17 cellular contexts compared by ENCODE assay signal in genomic region chr3:40455328-40455727, GRCh38. TPM values are rescaled to one million over a fixed set of nuclear protein-coding genes. Genes with fewer than 3 reads are reported as not detected.
DNase-seq lines count a peak whose midpoint lies in the region; ATAC-seq and TF ChIP-seq lines count a peak whose summit lies in the region.
"Had no signal": no experiment of that assay in that cellular context is flagged by ENCODE, and none has a peak within 500 bp of the region (broad histone marks: within the 10 kb centered on the region; RNA-seq: fewer than 3 reads in every experiment).

No MANE protein-coding gene starts in this region.

- peak overlapping the region; percentile 93 for H3K4me3 Mint-ChIP-seq in activated naive CD4-positive, alpha-beta T cell treated with anti-CD3 and anti-CD28 coated beads, Interleukin-2, amount 50 U/mL, for 24 hours
- H3K4me3 Mint-ChIP-seq in activated CD4-positive, alpha-beta memory T cell treated with anti-CD3 and anti-CD28 coated beads, Interleukin-2, amount 10 ng/mL, durations not matched to agents 7 days and 5 days: peak overlapping the region; percentile 80
- H3K4me3 Mint-ChIP-seq in glutamatergic neuron (ENCODE audit: unreplicated experiment): peak overlapping the region; percentile 16
- H3K4me3 Mint-ChIP-seq in stimulated activated naive B cell treated with anti-CD40 and anti-IgM and Interleukin-4, amounts not matched to agents 10 μg/mL and 1 μg/mL and 100 μg/mL, for 72 hours: peak overlapping the region in 1 of 2 donors; percentile 87

- POLR2A ChIA-PET in activated CD4-positive, alpha-beta memory T cell treated with anti-CD3 and anti-CD28 coated beads, Interleukin-2, amount 10 ng/mL, durations not matched to agents 7 days and 5 days (lab: Charles Lee): interaction anchor here (3.5 kb wide), 1 partner anchor 9 kb away, joined by 19 read pairs; no protein-coding TSS in a partner anchor

- H3K4me1 Mint-ChIP-seq in activated naive CD4-positive, alpha-beta T cell treated with anti-CD3 and anti-CD28 coated beads, Interleukin-2, amount 50 U/mL, for 24 hours: peaks cover 44% of the 10 kb centered on the region
- H3K4me1 Mint-ChIP-seq in activated CD4-positive, alpha-beta memory T cell treated with anti-CD3 and anti-CD28 coated beads, Interleukin-2, amount 10 ng/mL, durations not matched to agents 7 days and 5 days: peaks cover 68% of the 10 kb centered on the region
- H3K4me1 Mint-ChIP-seq in glutamatergic neuron (ENCODE audit: low read depth, unreplicated experiment): peaks cover 12% of the 10 kb centered on the region
- H3K4me1 Mint-ChIP-seq in stimulated activated naive B cell treated with anti-CD40 and anti-IgM and Interleukin-4, amounts not matched to agents 10 μg/mL and 1 μg/mL and 100 μg/mL, for 72 hours: peaks cover 16 to 47% of the 10 kb centered on the region in 2 donors

- ATAC-seq in stimulated activated naive B cell treated with anti-CD40 and anti-IgM and Interleukin-4, amounts not matched to agents 10 μg/mL and 1 μg/mL and 100 μg/mL, for 72 hours (replicated peaks): no peak
- no peak for ATAC-seq in GM19328 (IDR thresholded peaks at IDR 0.05; ENCODE audit: unreplicated experiment)
- ATAC-seq: gastrocnemius medialis, left cardiac atrium had no signal

- CTCF ChIA-PET in activated CD4-positive, alpha-beta memory T cell treated with anti-CD3 and anti-CD28 coated beads, Interleukin-2, amount 10 ng/mL, durations not matched to agents 7 days and 5 days (lab: Charles Lee): no interaction called here

- peaks cover 17% of the 10 kb centered on the region for H3K36me3 Mint-ChIP-seq in activated naive CD4-positive, alpha-beta T cell treated with anti-CD3 and anti-CD28 coated beads, Interleukin-2, amount 50 U/mL, for 24 hours
- H3K36me3 Mint-ChIP-seq in activated CD4-positive, alpha-beta memory T cell treated with anti-CD3 and anti-CD28 coated beads, Interleukin-2, amount 10 ng/mL, durations not matched to agents 7 days and 5 days (ENCODE audit: low read depth): peaks cover 31% of the 10 kb centered on the region
- H3K36me3 Mint-ChIP-seq in glutamatergic neuron (ENCODE audit: unreplicated experiment): peaks cover 5% of the 10 kb centered on the region
- peaks cover 21 to 31% of the 10 kb centered on the region in 2 donors for H3K36me3 Mint-ChIP-seq in stimulated activated naive B cell treated with anti-CD40 and anti-IgM and Interleukin-4, amounts not matched to agents 10 μg/mL and 1 μg/mL and 100 μg/mL, for 72 hours

- no peak for TF ChIP-seq CTCF in glutamatergic neuron (IDR thresholded peaks at IDR 0.05; ENCODE audit: partially characterized antibody, unreplicated experiment)

- H3K27me3 Mint-ChIP-seq in activated naive CD4-positive, alpha-beta T cell treated with anti-CD3 and anti-CD28 coated beads, Interleukin-2, amount 50 U/mL, for 24 hours: no peaks in the 10 kb centered on the region
- no peaks in the 10 kb centered on the region for H3K27me3 Mint-ChIP-seq in activated CD4-positive, alpha-beta memory T cell treated with anti-CD3 and anti-CD28 coated beads, Interleukin-2, amount 10 ng/mL, durations not matched to agents 7 days and 5 days
- peaks cover 10% of the 10 kb centered on the region for H3K27me3 Mint-ChIP-seq in glutamatergic neuron (ENCODE audit: unreplicated experiment)
- H3K27me3 Mint-ChIP-seq in stimulated activated naive B cell treated with anti-CD40 and anti-IgM and Interleukin-4, amounts not matched to agents 10 μg/mL and 1 μg/mL and 100 μg/mL, for 72 hours: no peaks in the 10 kb centered on the region

- H3K27ac Mint-ChIP-seq in activated naive CD4-positive, alpha-beta T cell treated with anti-CD3 and anti-CD28 coated beads, Interleukin-2, amount 50 U/mL, for 24 hours: peak overlapping the region; percentile 96
- no peak overlapping the region for H3K27ac Mint-ChIP-seq in activated CD4-positive, alpha-beta memory T cell treated with anti-CD3 and anti-CD28 coated beads, Interleukin-2, amount 10 ng/mL, durations not matched to agents 7 days and 5 days
- peak overlapping the region; percentile 9 for H3K27ac Mint-ChIP-seq in glutamatergic neuron (ENCODE audit: unreplicated experiment)
- peak overlapping the region; percentile 56 for H3K27ac Mint-ChIP-seq in stimulated activated naive B cell treated with anti-CD40 and anti-IgM and Interleukin-4, amounts not matched to agents 10 μg/mL and 1 μg/mL and 100 μg/mL, for 72 hours

- no peak for DNase-seq in activated naive CD4-positive, alpha-beta T cell treated with Interleukin-2 at 50 U/mL for 16 hours
- DNase-seq in activated CD4-positive, alpha-beta memory T cell treated with anti-CD3 and anti-CD28 coated beads, Interleukin-2, amount 10 ng/mL, durations not matched to agents 7 days and 5 days: no peak
- DNase-seq in glutamatergic neuron (no peak), RKO (ENCODE audit: low spot score) (no peak), RPMI8226 (no peak)
- DNase-seq in stimulated activated naive B cell treated with anti-CD40 and anti-IgM and Interleukin-4, amounts not matched to agents 10 μg/mL and 1 μg/mL and 100 μg/mL, for 72 hours: no peak
- DNase-seq: activated gamma-delta T cell treated with Interleukin-2 at 50 U/mL for 16 hours, gastrocnemius medialis, left cardiac atrium, NCI-H1694 treated with DMSO at 0.1 percent for 48 hours, NCI-H2227 treated with DMSO at 0.1 percent for 48 hours, Peyer's patch, sigmoid colon, SK-N-SH had no signal

- no peaks in the 10 kb centered on the region for H3K9me3 Mint-ChIP-seq in activated naive CD4-positive, alpha-beta T cell treated with anti-CD3 and anti-CD28 coated beads, Interleukin-2, amount 50 U/mL, for 24 hours
- no peaks in the 10 kb centered on the region for H3K9me3 Mint-ChIP-seq in activated CD4-positive, alpha-beta memory T cell treated with anti-CD3 and anti-CD28 coated beads, Interleukin-2, amount 10 ng/mL, durations not matched to agents 7 days and 5 days
- peaks cover 8% of the 10 kb centered on the region for H3K9me3 Mint-ChIP-seq in glutamatergic neuron (ENCODE audit: unreplicated experiment)
- H3K9me3 Mint-ChIP-seq in stimulated activated naive B cell treated with anti-CD40 and anti-IgM and Interleukin-4, amounts not matched to agents 10 μg/mL and 1 μg/mL and 100 μg/mL, for 72 hours: peaks cover 0 to 2% of the 10 kb centered on the region in 2 donors
- H3K9me3 Mint-ChIP-seq: dendritic cell treated with granulocyte-macrophage colony-stimulating factor and Interleukin-4, amounts not matched to agents 40 ng/mL and 50 ng/mL, for 4 days had no signal

RNA-seq across cellular contexts. Expression of gene RPL14, which starts 1.8 kb away (rescaled TPM):
- 1,000 to 10,000 TPM; 1,898 to 2,001 TPM for total RNA-seq in activated CD4-positive, alpha-beta memory T cell treated with anti-CD3 and anti-CD28 coated beads, Interleukin-2, amount 10 ng/mL, durations not matched to agents 7 days and 5 days
- 1,217 TPM for total RNA-seq in glutamatergic neuron (ENCODE audit: unreplicated experiment)

RNA-seq across cellular contexts. Expression of gene ZNF619, which starts 21.6 kb away (rescaled TPM):
- total RNA-seq in activated CD4-positive, alpha-beta memory T cell treated with anti-CD3 and anti-CD28 coated beads, Interleukin-2, amount 10 ng/mL, durations not matched to agents 7 days and 5 days: 10 to 100 TPM; 10.5 to 10.6 TPM
- total RNA-seq in glutamatergic neuron (ENCODE audit: unreplicated experiment): 7.2 TPM

RNA-seq across cellular contexts. Expression of gene ZNF620, which starts 50.5 kb away (rescaled TPM):
- 1 to 10 TPM; 6.1 to 6.3 TPM for total RNA-seq in activated CD4-positive, alpha-beta memory T cell treated with anti-CD3 and anti-CD28 coated beads, Interleukin-2, amount 10 ng/mL, durations not matched to agents 7 days and 5 days
- 18.6 TPM for total RNA-seq in glutamatergic neuron (ENCODE audit: unreplicated experiment)
